In the genomic region with DNA sequence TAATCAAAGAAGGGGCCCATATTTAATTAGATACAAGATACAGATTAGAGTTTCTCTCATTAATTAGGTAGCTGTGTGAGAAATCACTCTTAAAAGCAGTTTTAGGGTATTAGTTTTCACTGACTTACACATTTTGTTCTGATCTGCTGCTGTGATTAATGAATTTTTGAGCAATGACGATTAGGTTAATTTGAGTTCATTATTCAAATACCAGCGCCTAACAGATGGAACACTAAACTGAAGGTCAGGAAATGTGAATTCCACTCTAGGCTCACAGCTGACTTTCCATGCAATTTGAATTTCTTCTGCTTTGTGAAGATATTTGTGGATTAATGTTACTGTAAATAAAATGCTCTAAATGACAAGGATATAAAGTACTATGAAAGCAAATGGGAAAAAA, we compare ENCODE assay signal across 1 cellular context.
TF ChIP-seq lines count a peak whose summit lies in the region.

No MANE protein-coding gene starts in this region.

TF ChIP-seq in IMR-90, 13 proteins besides CTCF, POLR2A, EP300 and RAD21 (continued from another document):
- TF ChIP-seq CHD1 (IDR thresholded peaks at IDR 0.05; ENCODE audit: low read depth, low read length), result no peak
- TF ChIP-seq MAZ (IDR thresholded peaks at IDR 0.05; ENCODE audit: borderline replicate concordance, low read depth, low read length), result no peak
- TF ChIP-seq MAFK (IDR thresholded peaks at IDR 0.05; ENCODE audit: low read depth, low read length), result no peak
- TF ChIP-seq RCOR1 (IDR thresholded peaks at IDR 0.05; ENCODE audit: insufficient replicate concordance, low read length), result no peak
- TF ChIP-seq, protein P1, sequence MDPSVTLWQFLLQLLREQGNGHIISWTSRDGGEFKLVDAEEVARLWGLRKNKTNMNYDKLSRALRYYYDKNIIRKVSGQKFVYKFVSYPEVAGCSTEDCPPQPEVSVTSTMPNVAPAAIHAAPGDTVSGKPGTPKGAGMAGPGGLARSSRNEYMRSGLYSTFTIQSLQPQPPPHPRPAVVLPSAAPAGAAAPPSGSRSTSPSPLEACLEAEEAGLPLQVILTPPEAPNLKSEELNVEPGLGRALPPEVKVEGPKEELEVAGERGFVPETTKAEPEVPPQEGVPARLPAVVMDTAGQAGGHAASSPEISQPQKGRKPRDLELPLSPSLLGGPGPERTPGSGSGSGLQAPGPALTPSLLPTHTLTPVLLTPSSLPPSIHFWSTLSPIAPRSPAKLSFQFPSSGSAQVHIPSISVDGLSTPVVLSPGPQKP (IDR thresholded peaks at IDR 0.05; ENCODE audit: borderline replicate concordance, low read depth, low read length), result no peak
- no peak for TF ChIP-seq SMC3 (IDR thresholded peaks at IDR 0.05; ENCODE audit: low read depth, low read length)
- TF ChIP-seq NFE2L2 (IDR thresholded peaks at IDR 0.05; ENCODE audit: low read depth, low read length), result no peak
- no peak for TF ChIP-seq BHLHE40 (IDR thresholded peaks at IDR 0.05; ENCODE audit: low read depth, low read length)
- no peak for TF ChIP-seq USF2 (IDR thresholded peaks at IDR 0.05; ENCODE audit: low read depth, low read length)
- TF ChIP-seq FOS (IDR thresholded peaks at IDR 0.05; ENCODE audit: low read depth, low read length), result no peak
- no peak for TF ChIP-seq MXI1 (IDR thresholded peaks at IDR 0.05; ENCODE audit: borderline replicate concordance, low read depth, low read length)
